ENCODE assay signal across 12 cellular contexts in the genomic region with DNA sequence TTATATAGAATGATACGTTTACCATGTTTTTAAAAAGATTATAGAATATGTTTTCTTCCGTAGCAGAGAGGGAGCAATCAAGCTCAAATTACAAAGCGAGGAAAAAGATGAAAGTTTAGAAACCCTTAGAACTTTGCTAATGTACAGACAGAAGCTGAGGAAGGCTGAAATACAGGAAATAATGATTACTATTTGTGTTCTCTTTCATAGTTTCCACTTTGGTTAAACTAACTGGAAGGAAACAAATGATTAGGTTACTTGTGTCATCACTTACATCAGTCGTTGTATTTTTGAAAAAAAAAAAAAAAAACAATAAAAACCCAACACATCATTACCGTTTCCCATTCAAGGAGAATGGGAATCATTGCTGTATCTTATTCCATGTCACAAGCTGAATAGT.
DNase-seq lines count a peak whose midpoint lies in the region; ATAC-seq lines count a peak whose summit lies in the region.
"Had no signal": no experiment of that assay in that cellular context is flagged by ENCODE, and none has a peak within 500 bp of the region (broad histone marks: within the 10 kb centered on the region; RNA-seq: fewer than 3 reads in every experiment).

No MANE protein-coding gene starts in this region.

- H3K27ac Mint-ChIP-seq in activated naive CD8-positive, alpha-beta T cell treated with anti-CD3 and anti-CD28 coated beads, Interleukin-2, amount 50 U/mL, for 24 hours, result peak overlapping the region; percentile 96

- H3K27me3 ChIP-seq in neuron (ENCODE audit: insufficient read depth, low read length), result no peaks in the 10 kb centered on the region

- H3K4me1 ChIP-seq in neuron (ENCODE audit: insufficient read depth, low read length), result no peaks in the 10 kb centered on the region

- H3K4me3 Mint-ChIP-seq in activated naive CD8-positive, alpha-beta T cell treated with anti-CD3 and anti-CD28 coated beads, Interleukin-2, amount 50 U/mL, for 24 hours, result peak overlapping the region; percentile 63

- peaks cover 13% of the 10 kb centered on the region for H3K9me3 Mint-ChIP-seq in activated naive CD8-positive, alpha-beta T cell treated with anti-CD3 and anti-CD28 coated beads, Interleukin-2, amount 50 U/mL, for 24 hours

- ATAC-seq in GM18511 (IDR thresholded peaks at IDR 0.05; ENCODE audit: unreplicated experiment), result peak; percentile 38
- ATAC-seq in HG03064 (IDR thresholded peaks at IDR 0.05; ENCODE audit: low read depth, unreplicated experiment), result peak; percentile 20
- peak; percentile 65 for ATAC-seq in activated naive CD8-positive, alpha-beta T cell treated with anti-CD3 and anti-CD28 coated beads, Interleukin-2, amount 50 U/mL, for 24 hours
- no peak for ATAC-seq in GM19467 (IDR thresholded peaks at IDR 0.05; ENCODE audit: unreplicated experiment)
- no peak for ATAC-seq in HG02840 (IDR thresholded peaks at IDR 0.05; ENCODE audit: low FRiP score, unreplicated experiment)

- H3K36me3 ChIP-seq in neuron (ENCODE audit: insufficient read depth, low read length), result no peaks in the 10 kb centered on the region

- H3K4me1 Mint-ChIP-seq in activated naive CD8-positive, alpha-beta T cell treated with anti-CD3 and anti-CD28 coated beads, Interleukin-2, amount 50 U/mL, for 24 hours, result peaks cover 69% of the 10 kb centered on the region

- no peaks in the 10 kb centered on the region for H3K27me3 Mint-ChIP-seq in activated naive CD8-positive, alpha-beta T cell treated with anti-CD3 and anti-CD28 coated beads, Interleukin-2, amount 50 U/mL, for 24 hours

- H3K9me3 ChIP-seq in neuron (ENCODE audit: low read length), result no peaks in the 10 kb centered on the region

- no peak for DNase-seq in activated naive CD8-positive, alpha-beta T cell treated with anti-CD3 and anti-CD28 coated beads, Interleukin-2, amount 50 U/mL, for 24 hours
- DNase-seq in NCI-H2107 (lab: John Stamatoyannopoulos, UW) (no peak), GDM1 (lab: John Stamatoyannopoulos, UW) (no peak)
- DNase-seq: activated effector memory CD4-positive, alpha-beta T cell treated with Interleukin-2 at 50 U/mL for 16 hours; effector CD4-positive, alpha-beta T cell; stimulated activated CD4-positive, alpha-beta T cell treated with anti-CD3 and anti-CD28 coated beads, Interleukin-12 subunit alpha, Interleukin-12 subunit beta, amount 100 ng/mL, for 4 hours; T1000 had no signal

- no peak overlapping the region for H3K4me3 ChIP-seq in neuron (ENCODE audit: low read length)

- H3K36me3 Mint-ChIP-seq in activated naive CD8-positive, alpha-beta T cell treated with anti-CD3 and anti-CD28 coated beads, Interleukin-2, amount 50 U/mL, for 24 hours (ENCODE audit: low read depth), result peaks cover 14% of the 10 kb centered on the region

- peak overlapping the region; percentile 87 for H2AFZ ChIP-seq in neuron (ENCODE audit: low read depth, low read length)

Comparison
In these comparisons a context has a peak if more than half of its experiments do, and no peak if none do; other contexts are left out.
1. ATAC-seq: peak in GM18511 (single experiment), HG03064 (single experiment) and activated naive CD8-positive, alpha-beta T cell treated with anti-CD3 and anti-CD28 coated beads, Interleukin-2, amount 50 U/mL, for 24 hours (single experiment); none in GM19467 (single experiment) and HG02840 (single experiment).